ENCODE assay signal across 8 cellular contexts in genomic region chr13:26254583-26255102, GRCh38. TPM values are rescaled to one million over a fixed set of nuclear protein-coding genes. Genes with fewer than 3 reads are reported as not detected.
DNase-seq lines count a peak whose midpoint lies in the region; ATAC-seq and TF ChIP-seq lines count a peak whose summit lies in the region.

No MANE protein-coding gene starts in this region.

- no peak for TF ChIP-seq EP300 in suprapubic skin (IDR thresholded peaks at IDR 0.05)

- no peaks in the 10 kb centered on the region for H3K36me3 Mint-ChIP-seq in neural progenitor cell

- H2AFZ ChIP-seq in OCI-LY3 (ENCODE audit: low read depth, low read length): no peak overlapping the region
- H2AFZ ChIP-seq in neural progenitor cell (replicated peaks): peak overlapping the region; percentile 94

- 1% methylated on average over 30 of the region's 35 CpGs for WGBS in suprapubic skin

- H3K4me1 Mint-ChIP-seq in neural progenitor cell: peaks cover 25% of the 10 kb centered on the region

- no peak for TF ChIP-seq POLR2A in suprapubic skin (IDR thresholded peaks at IDR 0.05)

- H3K27ac Mint-ChIP-seq in neural progenitor cell: peak overlapping the region; percentile 82

- peaks cover 4% of the 10 kb centered on the region for H3K27me3 Mint-ChIP-seq in neural progenitor cell (ENCODE audit: insufficient read depth, low read depth)

- H3K4me3 ChIP-seq in BJ (ENCODE audit: low read depth, low read length) (peak overlapping the region; percentile 78), OCI-LY3 (ENCODE audit: low read length) (peak overlapping the region; percentile 93), foreskin fibroblast (ENCODE audit: low read depth in 1 of 2, low read length in 2 of 2) (peak overlapping the region; percentile 74 to 86), neural progenitor cell (peak overlapping the region; percentile 81), suprapubic skin (peak overlapping the region; percentile 90)

- H3K79me2 ChIP-seq in OCI-LY3 (ENCODE audit: low read length) (peaks cover 57% of the 10 kb centered on the region), neural progenitor cell (ENCODE audit: low read depth) (peaks cover 53% of the 10 kb centered on the region)

- H3K4me1 ChIP-seq in OCI-LY3 (ENCODE audit: low read length) (peaks cover 28% of the 10 kb centered on the region), neural progenitor cell (peaks cover 29% of the 10 kb centered on the region), suprapubic skin (peaks cover 14% of the 10 kb centered on the region)

- H3K4me2 ChIP-seq in OCI-LY3 (ENCODE audit: low read length): peak overlapping the region; percentile 70
- H3K4me2 ChIP-seq in neural progenitor cell: peak overlapping the region; percentile 94

- TF ChIP-seq CTCF in BJ (IDR thresholded peaks at IDR 0.05; ENCODE audit: insufficient read depth, low read depth, low read length) (no peak), OCI-LY3 (IDR thresholded peaks at IDR 0.05; ENCODE audit: low read depth, low read length) (no peak), foreskin fibroblast (IDR thresholded peaks at IDR 0.05; ENCODE audit: low read depth, low read length) (no peak), neural progenitor cell (IDR thresholded peaks at IDR 0.05) (no peak), suprapubic skin (IDR thresholded peaks at IDR 0.05) (no peak)

- H3K36me3 ChIP-seq in BJ (ENCODE audit: control insufficient read depth, insufficient read depth, low read length) (no peaks in the 10 kb centered on the region), OCI-LY3 (replicated peaks; ENCODE audit: low read depth, low read length) (no peaks in the 10 kb centered on the region), neural progenitor cell (no peaks in the 10 kb centered on the region), suprapubic skin (no peaks in the 10 kb centered on the region)

- peak overlapping the region; percentile 98 for H3K4me3 Mint-ChIP-seq in neural progenitor cell

- DNase-seq in BJ (ENCODE audit: low read depth) (peak; percentile 1), foreskin fibroblast (peak; percentile 14 to 60), neural progenitor cell (ENCODE audit: low spot score) (peak; percentile 68), suprapubic skin (ENCODE audit: low spot score in 2 of 2) (peak; percentile 78 to 87)
- peak; percentile 22 for DNase-seq in activated T-helper 9 cell treated with anti-CD3 and anti-CD28 coated beads, Interleukin-2, amount 50 U/mL, for 16 hours (ENCODE audit: low read depth)

- H3K27me3 ChIP-seq in BJ (ENCODE audit: control insufficient read depth, insufficient read depth, low read length) (peaks cover 2% of the 10 kb centered on the region; the same call in 1 of the 2 replicates), OCI-LY3 (ENCODE audit: low read depth, low read length) (no peaks in the 10 kb centered on the region), neural progenitor cell (peaks cover 14% of the 10 kb centered on the region), suprapubic skin (no peaks in the 10 kb centered on the region)

- H3K9me3 ChIP-seq in OCI-LY3 (ENCODE audit: insufficient read depth, low read length) (no peaks in the 10 kb centered on the region), neural progenitor cell (ENCODE audit: low read depth) (no peaks in the 10 kb centered on the region), suprapubic skin (no peaks in the 10 kb centered on the region)

- peaks cover 35% of the 10 kb centered on the region for H4K20me1 ChIP-seq in OCI-LY3 (ENCODE audit: insufficient read depth, low read length)
- peaks cover 52% of the 10 kb centered on the region for H4K20me1 ChIP-seq in neural progenitor cell (ENCODE audit: low read depth)

- POLR2A ChIA-PET in BJ (lab: Charles Lee): no interaction called here

- H3F3A ChIP-seq in neural progenitor cell (ENCODE audit: low read depth): peaks cover 11% of the 10 kb centered on the region

- CTCF ChIA-PET in BJ (lab: Yijun Ruan, JAX): interaction anchor here (1.0 to 1.1 kb wide), 2 partner anchors 23 to 72 kb away, joined by 3 read pairs; no protein-coding TSS in a partner anchor

- no peaks in the 10 kb centered on the region for H3K9me3 Mint-ChIP-seq in neural progenitor cell

- peak overlapping the region; percentile 81 for H3K27ac ChIP-seq in OCI-LY3 (ENCODE audit: low read length)
- peak overlapping the region; percentile 91 for H3K27ac ChIP-seq in neural progenitor cell
- peak overlapping the region; percentile 93 for H3K27ac ChIP-seq in suprapubic skin

- ATAC-seq in GM19043 (IDR thresholded peaks at IDR 0.05; ENCODE audit: low read depth, unreplicated experiment) (peak; percentile 34), HG03196 (IDR thresholded peaks at IDR 0.05; ENCODE audit: unreplicated experiment) (peak; percentile 34)

- H3K9ac ChIP-seq in OCI-LY3 (ENCODE audit: low read length) (peak overlapping the region; percentile 83), neural progenitor cell (peak overlapping the region; percentile 45)

RNA-seq across cellular contexts. Expression of gene CDK8, which starts 0.7 kb away (rescaled TPM):
- polyA plus RNA-seq in BJ (2011; rRNA removed): 13.7 and 15.4 TPM in 2 replicates
- polyA minus RNA-seq in BJ (2011; rRNA and poly(A)+ RNA removed): 20.1 and 29.4 TPM in 2 replicates
- total RNA-seq in neural progenitor cell (ENCODE audit: low replicate concordance) (51.5 and 69.3 TPM in 2 replicates), suprapubic skin (10 to 100 TPM in 3 of 4 donors, 1 to 10 TPM in 1; 9.8 to 13.3 (median 12.5) TPM)

RNA-seq across cellular contexts. Expression of gene RNF6, which starts 32.5 kb away (rescaled TPM):
- 19.1 and 35.8 TPM in 2 replicates for polyA plus RNA-seq in BJ (2011; rRNA removed)
- polyA minus RNA-seq in BJ (2011; rRNA and poly(A)+ RNA removed): 18.0 and 19.1 TPM in 2 replicates
- total RNA-seq in neural progenitor cell (ENCODE audit: low replicate concordance) (17.3 and 25.3 TPM in 2 replicates), suprapubic skin (10 to 100 TPM; 18.2 to 30.6 (median 25.0) TPM)

Comparison
In these comparisons a context has a peak if more than half of its experiments do, and no peak if none do; other contexts are left out.
1. Peak in every context shown above with its lines: DNase-seq, ATAC-seq, H3K4me3 ChIP-seq and H3K27ac ChIP-seq.
2. DNase-seq: peak in every context shown above with its lines; median percentile 82 in suprapubic skin; 68 in neural progenitor cell; 37 in foreskin fibroblast; 22 in activated T-helper 9 cell treated with anti-CD3 and anti-CD28 coated beads, Interleukin-2, amount 50 U/mL, for 16 hours; 1 in BJ.